Comparison of ENCODE assay signal across 11 cellular contexts in the genomic region with DNA sequence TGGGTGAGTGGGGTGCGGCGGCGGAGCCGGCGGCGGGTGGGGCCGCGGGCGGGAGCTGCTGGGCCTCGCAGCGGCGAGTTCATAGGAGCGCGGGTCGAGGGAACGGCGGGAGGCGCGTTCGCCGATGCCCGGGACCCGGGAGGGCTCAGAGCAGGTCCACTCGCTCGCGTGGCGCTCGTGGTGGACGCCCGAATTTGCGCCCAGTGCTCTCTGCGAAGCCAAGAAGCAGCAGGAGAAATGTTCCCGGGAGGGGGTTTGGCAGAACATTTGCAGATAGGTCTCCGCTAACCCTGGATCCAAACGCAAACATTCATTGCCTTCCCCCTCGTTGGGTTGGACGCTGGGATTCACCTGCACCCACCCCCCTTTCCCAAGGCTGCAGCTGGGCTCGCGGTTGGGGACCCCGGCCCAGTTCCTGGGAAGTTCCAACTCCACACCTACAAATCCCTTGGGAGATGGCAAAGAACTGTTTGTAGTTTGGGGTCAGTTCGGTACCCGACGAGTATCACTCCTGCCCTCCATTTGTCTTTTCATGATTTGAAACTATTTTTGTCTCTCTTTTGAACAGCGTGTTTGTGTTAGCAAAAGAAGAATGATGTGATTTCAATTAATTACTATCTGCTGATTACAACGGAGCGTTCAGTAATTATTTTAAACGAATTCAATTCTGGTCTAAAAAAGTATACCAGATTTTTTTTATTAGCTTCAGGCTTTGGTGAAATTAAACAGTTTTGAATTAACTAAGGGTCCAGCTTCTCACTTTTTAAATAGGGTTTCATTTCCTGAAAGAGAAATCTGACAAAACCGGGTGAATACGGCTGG. TPM values are rescaled to one million over a fixed set of nuclear protein-coding genes. Genes with fewer than 3 reads are reported as not detected.
DNase-seq lines count a peak whose midpoint lies in the region; ATAC-seq and TF ChIP-seq lines count a peak whose summit lies in the region.
"Had no signal": no experiment of that assay in that cellular context is flagged by ENCODE, and none has a peak within 500 bp of the region (broad histone marks: within the 10 kb centered on the region; RNA-seq: fewer than 3 reads in every experiment).

No MANE protein-coding gene starts in this region.

- peak overlapping the region; percentile 71 for H3K56ac ChIP-seq in mesendoderm (ENCODE audit: low read length)

- CTCF ChIA-PET in activated CD8-positive, alpha-beta memory T cell treated with anti-CD3 and anti-CD28 coated beads, Interleukin-2, amount 10 ng/mL, durations not matched to agents 7 days and 5 days (lab: Charles Lee): interaction anchor here (1.1 kb wide), 1 partner anchor 26 kb away, joined by 4 read pairs; no protein-coding TSS in a partner anchor

- no peak for TF ChIP-seq CTCF in body of pancreas (IDR thresholded peaks at IDR 0.05)

- H3K23ac ChIP-seq in mesendoderm (ENCODE audit: low read length): peak overlapping the region; percentile 95

- H3K4me3 ChIP-seq in mesendoderm (ENCODE audit: low read length): peak overlapping the region; percentile 13
- H3K4me3 ChIP-seq in stomach smooth muscle (ENCODE audit: low read length in 2 of 2): peak overlapping the region; percentile 45 to 79
- H3K4me3 ChIP-seq in body of pancreas: no peak overlapping the region
- H3K4me3 ChIP-seq: K562 had no signal

- no peak overlapping the region for H4K5ac ChIP-seq in mesendoderm (ENCODE audit: low read length)

- H3K36me3 ChIP-seq in mesendoderm (ENCODE audit: control insufficient read depth, insufficient read depth, low read length): no peaks in the 10 kb centered on the region
- H3K36me3 ChIP-seq in stomach smooth muscle (ENCODE audit: control insufficient read depth in 2 of 2, insufficient read depth in 2 of 2, low read length in 2 of 2): no peaks in the 10 kb centered on the region
- H3K36me3 ChIP-seq in body of pancreas (replicated peaks in 1 of 2; ENCODE audit: insufficient read depth in 1 of 2, low read depth in 2 of 2): no peaks in the 10 kb centered on the region

- H2BK5ac ChIP-seq in mesendoderm (ENCODE audit: low read length): no peak overlapping the region

- H3K9me3 ChIP-seq in stomach smooth muscle (ENCODE audit: control insufficient read depth in 2 of 2, low read length in 2 of 2) (no peaks in the 10 kb centered on the region), body of pancreas (no peaks in the 10 kb centered on the region)

- no peak overlapping the region for H4K8ac ChIP-seq in mesendoderm (ENCODE audit: low read depth, low read length)

- no peak overlapping the region for H3K27ac Mint-ChIP-seq in activated CD8-positive, alpha-beta memory T cell treated with anti-CD3 and anti-CD28 coated beads, Interleukin-2, amount 10 ng/mL, durations not matched to agents 7 days and 5 days
- no peak overlapping the region for H3K27ac Mint-ChIP-seq in central memory CD8-positive, alpha-beta T cell (ENCODE audit: low read depth)

- H3K27me3 ChIP-seq in mesendoderm (ENCODE audit: insufficient read depth, low read length, poor library complexity): peaks cover 33% of the 10 kb centered on the region
- peaks cover 0 to 13% of the 10 kb centered on the region in 2 donors for H3K27me3 ChIP-seq in stomach smooth muscle (ENCODE audit: control insufficient read depth in 1 of 2, insufficient read depth in 2 of 2, low read length in 2 of 2)
- no peaks in the 10 kb centered on the region for H3K27me3 ChIP-seq in body of pancreas

- H2BK15ac ChIP-seq in mesendoderm (replicated peaks; ENCODE audit: low read depth): no peak overlapping the region

- H3K4me1 ChIP-seq in mesendoderm (ENCODE audit: control insufficient read depth, low read depth, low read length): peaks cover 9% of the 10 kb centered on the region
- H3K4me1 ChIP-seq in stomach smooth muscle (ENCODE audit: control insufficient read depth, insufficient read depth, low read length): peaks cover 40% of the 10 kb centered on the region
- peaks cover 28% of the 10 kb centered on the region for H3K4me1 ChIP-seq in body of pancreas

- H3K36me3 Mint-ChIP-seq in activated CD8-positive, alpha-beta memory T cell treated with anti-CD3 and anti-CD28 coated beads, Interleukin-2, amount 10 ng/mL, durations not matched to agents 7 days and 5 days: peaks cover 2% of the 10 kb centered on the region
- H3K36me3 Mint-ChIP-seq in central memory CD8-positive, alpha-beta T cell (ENCODE audit: insufficient read depth): peaks cover 3% of the 10 kb centered on the region

- H3K18ac ChIP-seq in mesendoderm (ENCODE audit: low read length): no peak overlapping the region

- peak overlapping the region; percentile 44 for H3K4me2 ChIP-seq in mesendoderm (ENCODE audit: low read length)

- peaks cover 71% of the 10 kb centered on the region for H3K27me3 Mint-ChIP-seq in activated CD8-positive, alpha-beta memory T cell treated with anti-CD3 and anti-CD28 coated beads, Interleukin-2, amount 10 ng/mL, durations not matched to agents 7 days and 5 days
- H3K27me3 Mint-ChIP-seq in central memory CD8-positive, alpha-beta T cell: peaks cover 79% of the 10 kb centered on the region

- DNase-seq in activated CD8-positive, alpha-beta memory T cell treated with anti-CD3 and anti-CD28 coated beads for 24 hours: peak; percentile 63
- DNase-seq in activated CD8-positive, alpha-beta memory T cell treated with anti-CD3 and anti-CD28 coated beads, Interleukin-2, amount 10 ng/mL, durations not matched to agents 7 days and 5 days: no peak
- DNase-seq in central memory CD8-positive, alpha-beta T cell (ENCODE audit: low spot score in 2 of 2): no peak
- DNase-seq in mesendoderm (no peak), body of pancreas (no peak)
- DNase-seq: SHP77 treated with DMSO at 0.1 percent for 48 hours; stimulated activated CD4-positive, alpha-beta T cell treated with anti-CD3 and anti-CD28 coated beads, Interleukin-1b, Interleukin-23, amount 100 ng/mL, for 48 hours had no signal

- no peaks in the 10 kb centered on the region for H3K9me3 Mint-ChIP-seq in activated CD8-positive, alpha-beta memory T cell treated with anti-CD3 and anti-CD28 coated beads, Interleukin-2, amount 10 ng/mL, durations not matched to agents 7 days and 5 days (ENCODE audit: low read depth)
- H3K9me3 Mint-ChIP-seq in central memory CD8-positive, alpha-beta T cell: no peaks in the 10 kb centered on the region

- ATAC-seq in activated CD8-positive, alpha-beta memory T cell treated with anti-CD3 and anti-CD28 coated beads, Interleukin-2, amount 10 ng/mL, durations not matched to agents 7 days and 5 days: no peak
- no peak for ATAC-seq in central memory CD8-positive, alpha-beta T cell (replicated peaks; ENCODE audit: extremely low read depth, poor library complexity, severe bottlenecking)
- ATAC-seq in GM18907 (IDR thresholded peaks at IDR 0.05; ENCODE audit: unreplicated experiment) (no peak), body of pancreas (no peak), GM21619 (IDR thresholded peaks at IDR 0.05; ENCODE audit: unreplicated experiment) (no peak)
- ATAC-seq: K562 had no signal

- H3K27ac ChIP-seq in mesendoderm (ENCODE audit: low read depth, low read length) (no peak overlapping the region), stomach smooth muscle (ENCODE audit: low read length) (no peak overlapping the region), body of pancreas (no peak overlapping the region)

- H3K9ac ChIP-seq in mesendoderm (ENCODE audit: low read length): peak overlapping the region; percentile 24
- peak overlapping the region in 1 of 2 donors; percentile 5 for H3K9ac ChIP-seq in stomach smooth muscle (ENCODE audit: low read length in 2 of 2)

- no peak overlapping the region for H2BK120ac ChIP-seq in mesendoderm (ENCODE audit: low read depth, low read length)

- no peak for TF ChIP-seq POLR2A in body of pancreas (IDR thresholded peaks at IDR 0.05)

- H3K4me1 Mint-ChIP-seq in activated CD8-positive, alpha-beta memory T cell treated with anti-CD3 and anti-CD28 coated beads, Interleukin-2, amount 10 ng/mL, durations not matched to agents 7 days and 5 days: peaks cover 7% of the 10 kb centered on the region
- H3K4me1 Mint-ChIP-seq in central memory CD8-positive, alpha-beta T cell: peaks cover 5% of the 10 kb centered on the region

- H3K79me1 ChIP-seq in mesendoderm (ENCODE audit: low read length): no peaks in the 10 kb centered on the region

- no peaks in the 10 kb centered on the region for H3K79me2 ChIP-seq in mesendoderm (ENCODE audit: control insufficient read depth, insufficient read depth, low read length)

- intact Hi-C loops in body of pancreas (cut with DNase I): no loop called here

- no peak overlapping the region for H3K4me3 Mint-ChIP-seq in activated CD8-positive, alpha-beta memory T cell treated with anti-CD3 and anti-CD28 coated beads, Interleukin-2, amount 10 ng/mL, durations not matched to agents 7 days and 5 days
- H3K4me3 Mint-ChIP-seq in central memory CD8-positive, alpha-beta T cell: peak overlapping the region; percentile 37

- H2AK5ac ChIP-seq in mesendoderm (ENCODE audit: low read length): no peak overlapping the region

- no CpG with 5 or more reads among the region's 49 CpGs for WGBS in mesendoderm (ENCODE audit: extremely low coverage, insufficient coverage, low lambda C conversion rate)
- WGBS in body of pancreas, 2 donors: 28 to 75% methylated on average over 25 to 42 of the region's 49 CpGs

- no peak overlapping the region for H3K4ac ChIP-seq in mesendoderm (ENCODE audit: low read depth, low read length)

RNA-seq across cellular contexts. Expression of gene NTN1, which starts 2.3 kb away (rescaled TPM):
- under 1 TPM in 1 of 2 experiments, not detected in 1; 0.28 TPM for total RNA-seq in activated CD8-positive, alpha-beta memory T cell treated with anti-CD3 and anti-CD28 coated beads, Interleukin-2, amount 10 ng/mL, durations not matched to agents 7 days and 5 days
- 7.6 TPM for polyA plus RNA-seq in mesendoderm (2013, experiment 1 of 2)
- 7.0 TPM for polyA plus RNA-seq in mesendoderm (2013, experiment 2 of 2)
- total RNA-seq in body of pancreas: 1 to 10 TPM; 3.6 to 4.0 TPM
- polyA plus RNA-seq: K562 had no signal

RNA-seq across cellular contexts. Expression of gene PIK3R5, which starts 58.1 kb away (rescaled TPM):
- total RNA-seq in activated CD8-positive, alpha-beta memory T cell treated with anti-CD3 and anti-CD28 coated beads, Interleukin-2, amount 10 ng/mL, durations not matched to agents 7 days and 5 days: 10 to 100 TPM; 48.9 to 51.2 TPM
- 2.2 TPM for polyA plus RNA-seq in mesendoderm (2013, experiment 1 of 2)
- polyA plus RNA-seq in mesendoderm (2013, experiment 2 of 2): 1.7 TPM
- total RNA-seq in body of pancreas: 1 to 10 TPM; 4.6 to 4.7 TPM

Comparison
In these comparisons a context has a peak if more than half of its experiments do, and no peak if none do; other contexts are left out.
1. H3K4me3 ChIP-seq: peak in mesendoderm (single experiment) and stomach smooth muscle (2 of 2); none in body of pancreas (0 of 2).
2. RNA of gene PIK3R5, which starts 58.1 kb away (total RNA-seq): 48.9 to 51.2 TPM in activated CD8-positive, alpha-beta memory T cell treated with anti-CD3 and anti-CD28 coated beads, Interleukin-2, amount 10 ng/mL, durations not matched to agents 7 days and 5 days; 4.6 to 4.7 TPM in body of pancreas; every median in the first group is over 4 times any median in the second.